In genomic region chr12:46276756-46277155, GRCh38 we compare ENCODE assay signal across 22 cellular contexts.
"Had no signal": no experiment of that assay in that cellular context is flagged by ENCODE, and none has a peak within 500 bp of the region (broad histone marks: within the 10 kb centered on the region; RNA-seq: fewer than 3 reads in every experiment).

No MANE protein-coding gene starts in this region.

- H3K27me3 Mint-ChIP-seq: IgD-negative memory B cell had no signal

- ATAC-seq: HepG2, K562 had no signal

- H3K4me3 Mint-ChIP-seq: IgD-negative memory B cell had no signal

- H3K27ac ChIP-seq: KMS-11, SJSA1, SK-N-MC had no signal

- H3K36me3 ChIP-seq: SJSA1 had no signal

- H3K4me2 ChIP-seq: KMS-11 had no signal

- H3K4me3 ChIP-seq: K562, SJSA1, SK-N-MC had no signal

- H3K4me1 ChIP-seq: SJSA1 had no signal

- H3K27ac Mint-ChIP-seq: IgD-negative memory B cell had no signal

- H3K9ac ChIP-seq: KMS-11 had no signal

- H3K9me3 Mint-ChIP-seq: IgD-negative memory B cell had no signal

- H3K9me3 ChIP-seq: SJSA1 had no signal

- H3K27me3 ChIP-seq: SJSA1 had no signal

- DNase-seq: Kasumi-1, MM.1S, NCI-H1092 treated with DMSO at 0.1 percent for 48 hours, NCI-H1436, NCI-H187, NCI-H2029, NCI-H2081 treated with DMSO at 0.1 percent for 48 hours, NCI-H2171, NCI-H226, NCI-H510A, NCI-H524 treated with DMSO at 0.1 percent for 48 hours, NCI-H69, NCI-H774, Right ventricle myocardium superior, RPMI8226, SIG-M5 had no signal
